Comparison of ENCODE assay signal across 13 cellular contexts in genomic region chr1:184867866-184868585, GRCh38.
DNase-seq lines count a peak whose midpoint lies in the region; ATAC-seq and TF ChIP-seq lines count a peak whose summit lies in the region.
"Had no signal": no experiment of that assay in that cellular context is flagged by ENCODE, and none has a peak within 500 bp of the region (broad histone marks: within the 10 kb centered on the region; RNA-seq: fewer than 3 reads in every experiment).

No MANE protein-coding gene starts in this region.

- peaks cover 0 to under 1% (median 0%) of the 10 kb centered on the region in 7 donors for H3K9me3 Mint-ChIP-seq in CD14-positive monocyte
- H3K9me3 Mint-ChIP-seq in activated T-helper 2 cell treated with anti-CD3 and anti-CD28 coated beads, Interferon-gamma antibody, Interleukin-2, Interleukin-4, amounts not matched to agents 10 μg/mL and 5 μg/mL and 100 μg/mL, durations not matched to agents 14 hours and 24 hours and 36 hours: peaks cover 4% of the 10 kb centered on the region

- H3K27ac ChIP-seq in muscle layer of duodenum (ENCODE audit: low read length): peak overlapping the region; percentile 19
- H3K27ac ChIP-seq in caudate nucleus (ENCODE audit: low read depth, low read length): no peak overlapping the region
- H3K27ac ChIP-seq: thyroid gland had no signal

- H3K36me3 Mint-ChIP-seq in CD14-positive monocyte: peaks cover 12 to 14% of the 10 kb centered on the region in 2 donors
- H3K36me3 Mint-ChIP-seq in activated T-helper 2 cell treated with anti-CD3 and anti-CD28 coated beads, Interferon-gamma antibody, Interleukin-2, Interleukin-4, amounts not matched to agents 10 μg/mL and 5 μg/mL and 100 μg/mL, durations not matched to agents 14 hours and 24 hours and 36 hours (ENCODE audit: low read depth): peaks cover 34% of the 10 kb centered on the region

- no peaks in the 10 kb centered on the region for H3K9me3 ChIP-seq in muscle layer of duodenum (ENCODE audit: control insufficient read depth in 1 of 2, low read length in 2 of 2)
- H3K9me3 ChIP-seq: thyroid gland had no signal

- peak overlapping the region; percentile 4 to 40 for H3K4me3 Mint-ChIP-seq in CD14-positive monocyte
- no peak overlapping the region for H3K4me3 Mint-ChIP-seq in activated T-helper 2 cell treated with anti-CD3 and anti-CD28 coated beads, Interferon-gamma antibody, Interleukin-2, Interleukin-4, amounts not matched to agents 10 μg/mL and 5 μg/mL and 100 μg/mL, durations not matched to agents 14 hours and 24 hours and 36 hours (ENCODE audit: low read depth)

- no peak for TF ChIP-seq CTCF in CD14-positive monocyte (IDR thresholded peaks at IDR 0.05)

- H3K4me1 Mint-ChIP-seq in CD14-positive monocyte: peaks cover 45% of the 10 kb centered on the region
- peaks cover 40% of the 10 kb centered on the region for H3K4me1 Mint-ChIP-seq in activated T-helper 2 cell treated with anti-CD3 and anti-CD28 coated beads, Interferon-gamma antibody, Interleukin-2, Interleukin-4, amounts not matched to agents 10 μg/mL and 5 μg/mL and 100 μg/mL, durations not matched to agents 14 hours and 24 hours and 36 hours (ENCODE audit: low read depth)

- H3K27me3 ChIP-seq in muscle layer of duodenum (ENCODE audit: low read depth, low read length): no peaks in the 10 kb centered on the region
- H3K27me3 ChIP-seq: brain microvascular endothelial cell, thyroid gland had no signal

- ATAC-seq in GM21576 (IDR thresholded peaks at IDR 0.05; ENCODE audit: unreplicated experiment): no peak
- ATAC-seq: Panc1 had no signal

- peak overlapping the region; percentile 26 to 90 (median 72) for H3K27ac Mint-ChIP-seq in CD14-positive monocyte
- H3K27ac Mint-ChIP-seq in activated T-helper 2 cell treated with anti-CD3 and anti-CD28 coated beads, Interferon-gamma antibody, Interleukin-2, Interleukin-4, amounts not matched to agents 10 μg/mL and 5 μg/mL and 100 μg/mL, durations not matched to agents 14 hours and 24 hours and 36 hours: peak overlapping the region; percentile 93

- intact Hi-C loops in CD14-positive monocyte (cut with micrococcal nuclease): no loop called here
- intact Hi-C loops in activated T-helper 2 cell treated with anti-CD3 and anti-CD28 coated beads, Interferon-gamma antibody, Interleukin-2, Interleukin-4, amounts not matched to agents 10 μg/mL and 5 μg/mL and 100 μg/mL, durations not matched to agents 14 hours and 24 hours and 36 hours (cut with micrococcal nuclease): loop anchor here (1.0 to 2.0 kb wide), 6 partner anchors 14 to 113 kb away; no protein-coding TSS in a partner anchor

- H3K4me3 ChIP-seq in muscle layer of duodenum (ENCODE audit: low read depth in 1 of 2, low read length in 2 of 2): no peak overlapping the region
- H3K4me3 ChIP-seq: thyroid gland had no signal

- H3K27me3 Mint-ChIP-seq in CD14-positive monocyte (ENCODE audit: low read depth in 3 of 3): no peaks in the 10 kb centered on the region
- peaks cover 1% of the 10 kb centered on the region for H3K27me3 Mint-ChIP-seq in activated T-helper 2 cell treated with anti-CD3 and anti-CD28 coated beads, Interferon-gamma antibody, Interleukin-2, Interleukin-4, amounts not matched to agents 10 μg/mL and 5 μg/mL and 100 μg/mL, durations not matched to agents 14 hours and 24 hours and 36 hours (ENCODE audit: low read depth)

- peaks cover 3 to 7% of the 10 kb centered on the region in 2 donors for H3K4me1 ChIP-seq in muscle layer of duodenum (ENCODE audit: control insufficient read depth in 1 of 2, insufficient read depth in 2 of 2, low read length in 2 of 2)
- H3K4me1 ChIP-seq: thyroid gland had no signal

- no peaks in the 10 kb centered on the region for H3K36me3 ChIP-seq in muscle layer of duodenum (ENCODE audit: control insufficient read depth in 1 of 2, insufficient read depth in 2 of 2, low read length in 2 of 2)
- H3K36me3 ChIP-seq: brain microvascular endothelial cell, thyroid gland had no signal

- DNase-seq in CD14-positive monocyte (ENCODE audit: low spot score): no peak
- peak; percentile 44 to 64 for DNase-seq in Kasumi-1 (lab: John Stamatoyannopoulos, UW)
- no peak for DNase-seq in activated T-helper 2 cell treated with anti-CD3 and anti-CD28 coated beads, Interferon-gamma antibody, Interleukin-2, Interleukin-4, amounts not matched to agents 10 μg/mL and 5 μg/mL and 100 μg/mL, durations not matched to agents 14 hours and 24 hours and 36 hours (ENCODE audit: low spot score)
- DNase-seq in anterior cingulate cortex (lab: John Stamatoyannopoulos, UW): no peak
- no peak for DNase-seq in caudate nucleus (lab: John Stamatoyannopoulos, UW)
- no peak for DNase-seq in cerebellar cortex (ENCODE audit: low spot score)
- DNase-seq: activated CD4-positive, alpha-beta T cell treated with anti-CD3 and anti-CD28 coated beads, Interleukin-2, amount 50 U/mL, for 48 hours; brain microvascular endothelial cell; COR-L47; thyroid gland had no signal

Comparison
In these comparisons a context has a peak if more than half of its experiments do, and no peak if none do; other contexts are left out.
1. DNase-seq: peak in Kasumi-1 (2 of 2); none in CD14-positive monocyte (single experiment), activated T-helper 2 cell treated with anti-CD3 and anti-CD28 coated beads, Interferon-gamma antibody, Interleukin-2, Interleukin-4, amounts not matched to agents 10 μg/mL and 5 μg/mL and 100 μg/mL, durations not matched to agents 14 hours and 24 hours and 36 hours (single experiment), anterior cingulate cortex (0 of 58), caudate nucleus (0 of 61) and cerebellar cortex (single experiment).